In genomic region chr11:88799749-88800500, GRCh38 we compare ENCODE assay signal across 16 cellular contexts.
"Had no signal": no experiment of that assay in that cellular context is flagged by ENCODE, and none has a peak within 500 bp of the region (broad histone marks: within the 10 kb centered on the region; RNA-seq: fewer than 3 reads in every experiment).

No MANE protein-coding gene starts in this region.

- DNase-seq: activated CD4-positive, alpha-beta T cell treated with anti-CD3 and anti-CD28 coated beads, Interleukin-2, amount 50 U/mL, for 1 hour; activated CD8-positive, alpha-beta memory T cell treated with anti-CD3 and anti-CD28 coated beads for 24 hours; activated naive CD8-positive, alpha-beta T cell treated with anti-CD3 and anti-CD28 coated beads, Interleukin-2, amount 10 ng/mL, durations not matched to agents 7 days and 5 days; dorsolateral prefrontal cortex; erythroblast; foreskin keratinocyte; heart left ventricle; immature natural killer cell; ovary; retina; stimulated activated CD4-positive, alpha-beta T cell treated with anti-CD3 and anti-CD28 coated beads, Interleukin-4, amount 100 ng/mL, for 1 hour; stimulated activated naive B cell treated with anti-CD40 and anti-IgM and Interleukin-4, amounts not matched to agents 10 μg/mL and 1 μg/mL and 100 μg/mL, for 72 hours; T-helper 17 cell; uterus had no signal

- H3K9me3 ChIP-seq: heart left ventricle, ovary, tibial nerve, uterus had no signal

- H3K36me3 Mint-ChIP-seq: immature natural killer cell; stimulated activated naive B cell treated with anti-CD40 and anti-IgM and Interleukin-4, amounts not matched to agents 10 μg/mL and 1 μg/mL and 100 μg/mL, for 72 hours had no signal

- H3K4me3 Mint-ChIP-seq: activated naive CD8-positive, alpha-beta T cell treated with anti-CD3 and anti-CD28 coated beads, Interleukin-2, amount 10 ng/mL, durations not matched to agents 7 days and 5 days; immature natural killer cell; stimulated activated naive B cell treated with anti-CD40 and anti-IgM and Interleukin-4, amounts not matched to agents 10 μg/mL and 1 μg/mL and 100 μg/mL, for 72 hours; T-helper 17 cell had no signal

- H3K4me3 ChIP-seq: heart left ventricle, lung, ovary, tibial nerve, uterus had no signal

- H3K4me1 Mint-ChIP-seq: stimulated activated naive B cell treated with anti-CD40 and anti-IgM and Interleukin-4, amounts not matched to agents 10 μg/mL and 1 μg/mL and 100 μg/mL, for 72 hours; T-helper 17 cell had no signal

- H3K4me1 ChIP-seq: foreskin keratinocyte, heart left ventricle, uterus had no signal

- H3K27ac ChIP-seq: foreskin keratinocyte, heart left ventricle, ovary, uterus had no signal

- H3K27ac Mint-ChIP-seq: activated naive CD8-positive, alpha-beta T cell treated with anti-CD3 and anti-CD28 coated beads, Interleukin-2, amount 10 ng/mL, durations not matched to agents 7 days and 5 days; immature natural killer cell; stimulated activated naive B cell treated with anti-CD40 and anti-IgM and Interleukin-4, amounts not matched to agents 10 μg/mL and 1 μg/mL and 100 μg/mL, for 72 hours; T-helper 17 cell had no signal

- ATAC-seq: foreskin keratinocyte; heart left ventricle; stimulated activated naive B cell treated with anti-CD40 and anti-IgM and Interleukin-4, amounts not matched to agents 10 μg/mL and 1 μg/mL and 100 μg/mL, for 72 hours; T-helper 17 cell had no signal

- H3K27me3 Mint-ChIP-seq: activated naive CD8-positive, alpha-beta T cell treated with anti-CD3 and anti-CD28 coated beads, Interleukin-2, amount 10 ng/mL, durations not matched to agents 7 days and 5 days; stimulated activated naive B cell treated with anti-CD40 and anti-IgM and Interleukin-4, amounts not matched to agents 10 μg/mL and 1 μg/mL and 100 μg/mL, for 72 hours; T-helper 17 cell had no signal

- H3K27me3 ChIP-seq: dorsolateral prefrontal cortex, foreskin keratinocyte, heart left ventricle, ovary, tibial nerve, uterus had no signal

- H3K36me3 ChIP-seq: heart left ventricle, ovary, tibial nerve, uterus had no signal

- H3K9me3 Mint-ChIP-seq: activated naive CD8-positive, alpha-beta T cell treated with anti-CD3 and anti-CD28 coated beads, Interleukin-2, amount 10 ng/mL, durations not matched to agents 7 days and 5 days; stimulated activated naive B cell treated with anti-CD40 and anti-IgM and Interleukin-4, amounts not matched to agents 10 μg/mL and 1 μg/mL and 100 μg/mL, for 72 hours had no signal
